ENCODE assay signal across 12 cellular contexts in the genomic region with DNA sequence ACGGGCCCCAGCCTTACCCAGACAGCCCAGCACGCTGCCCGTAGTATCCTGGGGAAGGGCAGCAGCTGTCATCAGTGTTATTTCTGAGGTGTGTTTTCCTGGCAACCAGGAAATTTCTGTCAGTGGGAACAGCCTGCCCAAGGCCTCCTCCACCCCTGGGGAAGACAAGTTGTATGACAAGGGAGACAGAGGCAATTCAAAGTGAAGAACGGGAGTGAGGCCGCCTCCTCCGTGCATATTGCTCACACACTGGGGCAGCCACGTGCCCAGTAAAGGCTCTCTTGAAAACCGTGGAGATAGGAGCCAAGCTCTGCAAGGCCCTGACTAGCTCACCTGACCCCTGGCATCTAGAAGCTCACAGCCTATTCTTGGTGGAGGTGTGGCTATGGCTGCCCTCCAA. TPM values are rescaled to one million over a fixed set of nuclear protein-coding genes. Genes with fewer than 3 reads are reported as not detected.
DNase-seq lines count a peak whose midpoint lies in the region; ATAC-seq, FAIRE-seq and TF ChIP-seq lines count a peak whose summit lies in the region.
"Had no signal": no experiment of that assay in that cellular context is flagged by ENCODE, and none has a peak within 500 bp of the region (broad histone marks: within the 10 kb centered on the region; RNA-seq: fewer than 3 reads in every experiment).

No MANE protein-coding gene starts in this region.

- no peak for DNase-seq in activated CD8-positive, alpha-beta T cell treated with anti-CD3 and anti-CD28 coated beads, Interleukin-2, amount 10 ng/mL, durations not matched to agents 7 days and 5 days
- DNase-seq in activated CD8-positive, alpha-beta T cell treated with anti-CD3 and anti-CD28 coated beads for 36 hours = no peak
- DNase-seq in H1 (ENCODE audit: low read depth in 1 of 2, low spot score in 2 of 2) (no peak), mucosa of gallbladder (ENCODE audit: low spot score) (peak; percentile 45), transverse colon (peak; percentile 27), cerebellar cortex (ENCODE audit: low spot score) (no peak), putamen (ENCODE audit: low spot score) (no peak)
- no peak for DNase-seq in effector memory CD8-positive, alpha-beta T cell
- DNase-seq: NCI-H526 had no signal

- H3K36me3 ChIP-seq in H1 (ENCODE audit: control insufficient read depth in 2 of 4, insufficient read depth in 4 of 4, low read length in 3 of 4) = no peaks in the 10 kb centered on the region
- H3K36me3 ChIP-seq in transverse colon = no peaks in the 10 kb centered on the region

- no peak overlapping the region for H2AFZ ChIP-seq in H1 (ENCODE audit: low read length)

- no peak overlapping the region for H3K14ac ChIP-seq in H1 (ENCODE audit: insufficient read length)

- H3K27ac ChIP-seq in H1 (ENCODE audit: low read depth, low read length) (no peak overlapping the region), transverse colon (peak overlapping the region; percentile 76 to 88 (median 80))

- no peak overlapping the region for H3K4me2 ChIP-seq in H1 (ENCODE audit: insufficient read depth in 1 of 2, low read depth in 2 of 2, low read length in 2 of 2)

- no peaks in the 10 kb centered on the region for H4K20me1 ChIP-seq in H1 (replicated peaks in 1 of 2; ENCODE audit: control insufficient read depth in 1 of 2, insufficient read depth in 2 of 2, low read length in 2 of 2)

- peak overlapping the region; percentile 4 for H3K27ac Mint-ChIP-seq in activated CD8-positive, alpha-beta T cell treated with anti-CD3 and anti-CD28 coated beads, Interleukin-2, amount 10 ng/mL, durations not matched to agents 7 days and 5 days
- no peak overlapping the region for H3K27ac Mint-ChIP-seq in activated CD8-positive, alpha-beta T cell treated with anti-CD3 and anti-CD28 coated beads for 36 hours
- H3K27ac Mint-ChIP-seq in effector memory CD8-positive, alpha-beta T cell = peak overlapping the region in 1 of 2 donors; percentile 21
- H3K27ac Mint-ChIP-seq: memory B cell had no signal

- in situ Hi-C loops in transverse colon (cut with MboI; ENCODE audit: low pct_ligation_motif_present in 1 of 4, low pct_unique_long_range_greater_than_20kb in 1 of 4, low sequenced_read_pairs in 3 of 4) = no loop called here

- H3K18ac ChIP-seq in H1 (ENCODE audit: extremely low read depth, low read length) = no peak overlapping the region

- peak overlapping the region; percentile 94; the same call in 1 of the 2 replicates for H2BK12ac ChIP-seq in H1 (ENCODE audit: low read depth, low read length)

- H3K79me2 ChIP-seq in H1 (ENCODE audit: control insufficient read depth in 1 of 2, insufficient read depth in 2 of 2, low read length in 2 of 2) = no peaks in the 10 kb centered on the region

- 0 out of 2 replicates have a peak overlapping the region, but pooled peaks have one; percentile 37 for H2BK20ac ChIP-seq in H1 (ENCODE audit: low read length)

- H3K9me3 ChIP-seq in H1 (ENCODE audit: insufficient read depth in 2 of 2, low read depth in 1 of 2, low read length in 1 of 2) = no peaks in the 10 kb centered on the region
- no peaks in the 10 kb centered on the region for H3K9me3 ChIP-seq in transverse colon

- no peak overlapping the region for H3K4me3 ChIP-seq in H1 (ENCODE audit: extremely low read depth in 1 of 4, insufficient read depth in 2 of 4, low read depth in 3 of 4, low read length in 4 of 4)
- no peak overlapping the region for H3K4me3 ChIP-seq in transverse colon
- H3K4me3 ChIP-seq: coronary artery had no signal

- no peaks in the 10 kb centered on the region for H3K23me2 ChIP-seq in H1 (ENCODE audit: low read depth, low read length)

- peaks cover 7 to 39% (median 29%) of the 10 kb centered on the region in 4 experiments for H3K4me1 ChIP-seq in H1 (replicated peaks in 1 of 4; ENCODE audit: control insufficient read depth in 3 of 4, insufficient read depth in 4 of 4, low read length in 3 of 4)
- H3K4me1 ChIP-seq in transverse colon = peaks cover 30 to 53% (median 47%) of the 10 kb centered on the region in 4 donors

- H3K4me1 Mint-ChIP-seq in activated CD8-positive, alpha-beta T cell treated with anti-CD3 and anti-CD28 coated beads, Interleukin-2, amount 10 ng/mL, durations not matched to agents 7 days and 5 days (ENCODE audit: low read depth) = peaks cover 47% of the 10 kb centered on the region
- H3K4me1 Mint-ChIP-seq in activated CD8-positive, alpha-beta T cell treated with anti-CD3 and anti-CD28 coated beads for 36 hours (ENCODE audit: low read depth) = peaks cover 46% of the 10 kb centered on the region
- H3K4me1 Mint-ChIP-seq in effector memory CD8-positive, alpha-beta T cell (ENCODE audit: low read depth in 2 of 2) = peaks cover 23 to 25% of the 10 kb centered on the region in 2 donors

- TF ChIP-seq RAD21 in H1 (IDR thresholded peaks at IDR 0.05 in 1 of 2, conservative IDR thresholded peaks at IDR 0.05 in 1 of 2; ENCODE audit: low read depth in 2 of 2, low read length in 2 of 2) = no peak

- 0 out of 2 replicates have a peak overlapping the region, but pooled peaks have one; percentile 21 for H2BK5ac ChIP-seq in H1 (ENCODE audit: low read depth, low read length)

- no peak overlapping the region for H3K56ac ChIP-seq in H1 (replicated peaks; ENCODE audit: insufficient read length, low read depth, low read length)

- WGBS in H1 (ENCODE audit: extremely low coverage in 1 of 2, insufficient coverage in 1 of 2, insufficient read length in 1 of 2, insufficient replicate concordance in 2 of 2, low coverage in 1 of 2, low lambda C conversion rate in 2 of 2, missing lambda C conversion rate in 1 of 2), 2 experiments = 81% methylated on average over 8 of the region's 8 CpGs; no CpG with 5 or more reads in 1 of the 2 experiments
- WGBS in transverse colon (ENCODE audit: low coverage in 1 of 2), 2 donors = 39% methylated on average over 8 of the region's 8 CpGs; no CpG with 5 or more reads in 1 of the 2 donors

- peaks cover 2% of the 10 kb centered on the region for H3K36me3 Mint-ChIP-seq in activated CD8-positive, alpha-beta T cell treated with anti-CD3 and anti-CD28 coated beads, Interleukin-2, amount 10 ng/mL, durations not matched to agents 7 days and 5 days (ENCODE audit: low read depth)
- no peaks in the 10 kb centered on the region for H3K36me3 Mint-ChIP-seq in activated CD8-positive, alpha-beta T cell treated with anti-CD3 and anti-CD28 coated beads for 36 hours (ENCODE audit: low read depth)
- H3K36me3 Mint-ChIP-seq in effector memory CD8-positive, alpha-beta T cell (ENCODE audit: insufficient read depth) = no peaks in the 10 kb centered on the region
- H3K36me3 Mint-ChIP-seq: memory B cell had no signal

- no peak overlapping the region for H3K23ac ChIP-seq in H1 (ENCODE audit: insufficient read length)

- no peak for FAIRE-seq in H1 (lab: Jason Lieb, UNC)

- H3K27me3 ChIP-seq in H1 (replicated peaks in 1 of 4; ENCODE audit: control insufficient read depth in 3 of 4, extremely low read depth in 1 of 4, insufficient read depth in 3 of 4, low read length in 3 of 4) (peaks cover 0 to 15% (median 6%) of the 10 kb centered on the region in 4 experiments; a peak in 5 of 7 replicates), transverse colon (no peaks in the 10 kb centered on the region)

- no peak for TF ChIP-seq POLR2A in H1 (IDR thresholded peaks at IDR 0.05; ENCODE audit: control extremely low read depth in 1 of 2, low read depth in 2 of 2, low read length in 2 of 2)
- no peak for TF ChIP-seq POLR2A in transverse colon (IDR thresholded peaks at IDR 0.05)

- intact Hi-C loops in activated CD8-positive, alpha-beta T cell treated with anti-CD3 and anti-CD28 coated beads for 36 hours (cut with micrococcal nuclease) = no loop called here
- intact Hi-C loops in transverse colon (cut with DNase I; ENCODE audit: low total_unique reads) = no loop called here

- no peak overlapping the region; the same call in 1 of the 2 replicates for H4K8ac ChIP-seq in H1 (ENCODE audit: extremely low read depth, insufficient read depth, low read length)

- H3K4ac ChIP-seq in H1 (replicated peaks; ENCODE audit: insufficient read length, low read depth, low read length) = peak overlapping the region; percentile 66

- CTCF ChIA-PET in activated CD8-positive, alpha-beta T cell treated with anti-CD3 and anti-CD28 coated beads, Interleukin-2, amount 10 ng/mL, durations not matched to agents 7 days and 5 days (lab: Charles Lee) = interaction anchor here (0.7 to 1.2 kb wide), 2 partner anchors 10 to 13 kb away, joined by 3 to 4 read pairs; no protein-coding TSS in a partner anchor
- CTCF ChIA-PET in activated CD8-positive, alpha-beta T cell treated with anti-CD3 and anti-CD28 coated beads for 36 hours (lab: Charles Lee) = interaction anchor here (1.2 kb wide), 1 partner anchor 9 kb away, joined by 3 read pairs; no protein-coding TSS in a partner anchor
- CTCF ChIA-PET in H1 (lab: Charles Lee; ENCODE audit: partially characterized antibody) = interaction anchor here (0.6 to 6.1 kb wide), 9 partner anchors 9 to 248 kb away, joined by 3 to 79 read pairs (median 5); partner anchors contain the start of gene RAI1

- no peak overlapping the region for H4K5ac ChIP-seq in H1 (ENCODE audit: insufficient read length, low read depth, low read length)

- H2AK5ac ChIP-seq in H1 (ENCODE audit: low read depth, low read length) = no peak overlapping the region

- H4K91ac ChIP-seq in H1 (replicated peaks; ENCODE audit: insufficient read length, low read length) = peak overlapping the region; percentile 34

- TF ChIP-seq EP300 in H1 (IDR thresholded peaks at IDR 0.05; ENCODE audit: borderline replicate concordance in 1 of 2, low read depth in 2 of 2, low read length in 2 of 2) = no peak
- no peak for TF ChIP-seq EP300 in transverse colon (IDR thresholded peaks at IDR 0.05; ENCODE audit: low read depth)

- H3K9ac ChIP-seq in H1 (replicated peaks in 1 of 4; ENCODE audit: extremely low read depth in 1 of 4, low read depth in 3 of 4, low read length in 3 of 4) = no peak overlapping the region

- H3K27me3 Mint-ChIP-seq in activated CD8-positive, alpha-beta T cell treated with anti-CD3 and anti-CD28 coated beads, Interleukin-2, amount 10 ng/mL, durations not matched to agents 7 days and 5 days (ENCODE audit: low read depth) = no peaks in the 10 kb centered on the region
- no peaks in the 10 kb centered on the region for H3K27me3 Mint-ChIP-seq in activated CD8-positive, alpha-beta T cell treated with anti-CD3 and anti-CD28 coated beads for 36 hours
- no peaks in the 10 kb centered on the region for H3K27me3 Mint-ChIP-seq in effector memory CD8-positive, alpha-beta T cell
- H3K27me3 Mint-ChIP-seq: memory B cell had no signal

- POLR2A ChIA-PET in activated CD8-positive, alpha-beta T cell treated with anti-CD3 and anti-CD28 coated beads, Interleukin-2, amount 10 ng/mL, durations not matched to agents 7 days and 5 days (lab: Charles Lee) = interaction anchor here (0.6 to 2.6 kb wide), 2 partner anchors 11 to 72 kb away, joined by 3 to 12 read pairs; no protein-coding TSS in a partner anchor
- POLR2A ChIA-PET in activated CD8-positive, alpha-beta T cell treated with anti-CD3 and anti-CD28 coated beads for 36 hours (lab: Charles Lee) = interaction anchor here (1.0 kb wide), 1 partner anchor 15 kb away, joined by 4 read pairs; no protein-coding TSS in a partner anchor
- POLR2A ChIA-PET in H1 (lab: Charles Lee; ENCODE audit: partially characterized antibody) = interaction anchor here (0.9 to 3.8 kb wide), 5 partner anchors 10 to 101 kb away, joined by 3 to 13 read pairs (median 3); no protein-coding TSS in a partner anchor

- ATAC-seq in activated CD8-positive, alpha-beta T cell treated with anti-CD3 and anti-CD28 coated beads, Interleukin-2, amount 10 ng/mL, durations not matched to agents 7 days and 5 days = no peak
- ATAC-seq in activated CD8-positive, alpha-beta T cell treated with anti-CD3 and anti-CD28 coated beads for 36 hours = no peak
- no peak for ATAC-seq in effector memory CD8-positive, alpha-beta T cell (replicated peaks)
- ATAC-seq: activated CD4-positive, CD25-positive, alpha-beta regulatory T cell treated with anti-CD3 and anti-CD28 coated beads, Interleukin-2, amount 50 U/mL, for 24 hours had no signal

- no peaks in the 10 kb centered on the region for H3K79me1 ChIP-seq in H1 (ENCODE audit: low read depth, low read length)

- no peak overlapping the region for H3K4me3 Mint-ChIP-seq in activated CD8-positive, alpha-beta T cell treated with anti-CD3 and anti-CD28 coated beads, Interleukin-2, amount 10 ng/mL, durations not matched to agents 7 days and 5 days
- H3K4me3 Mint-ChIP-seq in activated CD8-positive, alpha-beta T cell treated with anti-CD3 and anti-CD28 coated beads for 36 hours = no peak overlapping the region
- no peak overlapping the region for H3K4me3 Mint-ChIP-seq in effector memory CD8-positive, alpha-beta T cell
- H3K4me3 Mint-ChIP-seq: memory B cell had no signal

- H3K9me3 Mint-ChIP-seq in activated CD8-positive, alpha-beta T cell treated with anti-CD3 and anti-CD28 coated beads, Interleukin-2, amount 10 ng/mL, durations not matched to agents 7 days and 5 days (ENCODE audit: insufficient read depth) = no peaks in the 10 kb centered on the region
- no peaks in the 10 kb centered on the region for H3K9me3 Mint-ChIP-seq in activated CD8-positive, alpha-beta T cell treated with anti-CD3 and anti-CD28 coated beads for 36 hours
- H3K9me3 Mint-ChIP-seq in effector memory CD8-positive, alpha-beta T cell = no peaks in the 10 kb centered on the region
- H3K9me3 Mint-ChIP-seq: memory B cell had no signal

- H2BK15ac ChIP-seq in H1 (ENCODE audit: low read length) = peak overlapping the region; percentile 34; the same call in 1 of the 2 replicates

- TF ChIP-seq CTCF in activated CD8-positive, alpha-beta T cell treated with anti-CD3 and anti-CD28 coated beads for 36 hours (IDR thresholded peaks at IDR 0.05) = no peak
- TF ChIP-seq CTCF in H1 (IDR thresholded peaks at IDR 0.05; ENCODE audit: control extremely low read depth in 1 of 3, insufficient read depth in 1 of 3, low read depth in 1 of 3, low read length in 3 of 3) = no peak
- TF ChIP-seq CTCF in transverse colon (IDR thresholded peaks at IDR 0.05) = no peak

- no peak overlapping the region for H2BK120ac ChIP-seq in H1 (replicated peaks; ENCODE audit: low read depth, low read length)

RNA-seq across cellular contexts. Expression of gene RAI1, which starts 57.6 kb away (rescaled TPM):
- total RNA-seq in activated CD8-positive, alpha-beta T cell treated with anti-CD3 and anti-CD28 coated beads, Interleukin-2, amount 10 ng/mL, durations not matched to agents 7 days and 5 days = 10 to 100 TPM; 24.4 to 24.6 TPM
- 10 to 100 TPM; 18.1 to 20.3 TPM for total RNA-seq in activated CD8-positive, alpha-beta T cell treated with anti-CD3 and anti-CD28 coated beads for 36 hours
- 0.80 and 1.2 TPM in 2 replicates for total RNA-seq in H1 (2021; fragmentation: NEBNext Ultra II Directional; extraction: Animal tissue kit (Norgen Biotek cat#: 25700))
- polyA plus RNA-seq in H1 (2011; rRNA removed) = 0.39 and 0.57 TPM in 2 replicates
- 0.45 TPM for polyA plus RNA-seq in H1 (2011; cell fraction: cytosol; rRNA removed)
- 1.5 TPM for polyA plus RNA-seq in H1 (2011; cell fraction: nucleus; rRNA removed)
- polyA plus RNA-seq in H1 (2012, experiment 1 of 2) = 0.89 to 1.6 TPM (median 1.1 TPM) in 4 replicates
- polyA plus RNA-seq in H1 (2012, experiment 2 of 2) = 0.58 TPM
- polyA plus RNA-seq in H1 (2013, experiment 1 of 2) = 0.71 TPM
- 0.57 TPM for polyA plus RNA-seq in H1 (2013, experiment 2 of 2)
- 0.13 and 0.22 TPM in 2 replicates for polyA minus RNA-seq in H1 (2011; rRNA and poly(A)+ RNA removed)
- polyA minus RNA-seq in H1 (2011; cell fraction: cytosol; rRNA and poly(A)+ RNA removed) = 0.73 TPM
- polyA minus RNA-seq in H1 (2011; cell fraction: nucleus; rRNA and poly(A)+ RNA removed) = 1.4 TPM
- total RNA-seq in mucosa of gallbladder (60.3 TPM), transverse colon (100 to 1,000 TPM in 1 of 4 donors, 10 to 100 TPM in 3; 14.1 to 163 (median 34.6) TPM)

Comparison
In these comparisons a context has a peak if more than half of its experiments do, and no peak if none do; other contexts are left out.
1. DNase-seq: peak in mucosa of gallbladder (single experiment) and transverse colon (single experiment); none in activated CD8-positive, alpha-beta T cell treated with anti-CD3 and anti-CD28 coated beads, Interleukin-2, amount 10 ng/mL, durations not matched to agents 7 days and 5 days (single experiment), activated CD8-positive, alpha-beta T cell treated with anti-CD3 and anti-CD28 coated beads for 36 hours (single experiment), H1 (0 of 2), effector memory CD8-positive, alpha-beta T cell (0 of 3), cerebellar cortex (single experiment) and putamen (single experiment).